ENCODE assay signal across 34 cellular contexts in genomic region chr1:113672491-113672890, GRCh38.
"Had no signal": no experiment of that assay in that cellular context is flagged by ENCODE, and none has a peak within 500 bp of the region (broad histone marks: within the 10 kb centered on the region; RNA-seq: fewer than 3 reads in every experiment).

No MANE protein-coding gene starts in this region.

- H3K27me3 ChIP-seq: adrenal gland, ascending aorta, body of pancreas, brain microvascular endothelial cell, breast epithelium, cardiac muscle cell had no signal

- FAIRE-seq: astrocyte, bronchial epithelial cell had no signal

- H3K4me1 ChIP-seq: ascending aorta, breast epithelium had no signal

- H3K4me3 ChIP-seq: adrenal gland, ascending aorta, body of pancreas, breast epithelium, cardiac muscle cell had no signal

- DNase-seq: activated effector memory CD4-positive, alpha-beta T cell treated with anti-CD3 and anti-CD28 coated beads, Interleukin-2, amount 50 U/mL, for 16 hours; activated effector memory CD4-positive, alpha-beta T cell treated with Interleukin-2 at 50 U/mL for 16 hours; activated gamma-delta T cell; activated gamma-delta T cell treated with Interleukin-2 at 50 U/mL for 16 hours; activated naive CD4-positive, alpha-beta T cell; activated naive CD4-positive, alpha-beta T cell treated with anti-CD3 and anti-CD28 coated beads for 36 hours; activated naive CD4-positive, alpha-beta T cell treated with anti-CD3 and anti-CD28 coated beads, Interleukin-2, amount 10 ng/mL, durations not matched to agents 7 days and 5 days; activated naive CD4-positive, alpha-beta T cell treated with anti-CD3 and anti-CD28 coated beads, Interleukin-2, amount 50 U/mL, for 16 hours; activated naive CD4-positive, alpha-beta T cell treated with Interleukin-2 at 50 U/mL for 16 hours; activated naive CD8-positive, alpha-beta T cell treated with anti-CD3 and anti-CD28 coated beads for 36 hours; activated naive CD8-positive, alpha-beta T cell treated with anti-CD3 and anti-CD28 coated beads, Interleukin-2, amount 10 ng/mL, durations not matched to agents 7 days and 5 days; activated naive CD8-positive, alpha-beta T cell treated with anti-CD3 and anti-CD28 coated beads, Interleukin-2, amount 50 U/mL, for 24 hours; activated T-cell treated with anti-CD3 and anti-CD28 coated beads, Interleukin-2, amount 50 U/mL, for 1 hour; activated T-cell treated with anti-CD3 and anti-CD28 coated beads, Interleukin-2, amount 50 U/mL, for 24 hours; activated T-cell treated with anti-CD3 and anti-CD28 coated beads, Interleukin-2, amount 50 U/mL, for 4 hours; activated T-cell treated with anti-CD3 and anti-CD28 coated beads, Interleukin-2, amount 50 U/mL, for 48 hours; activated T-cell treated with anti-CD3 and anti-CD28 coated beads, Interleukin-2, amount 50 U/mL, for 72 hours; adrenal gland; amniotic stem cell; amygdala; anterior cingulate cortex; aorta; body of pancreas; brain microvascular endothelial cell; caudate nucleus; central memory CD4-positive, alpha-beta T cell; cerebellar nuclear complex had no signal

- ATAC-seq: activated naive CD4-positive, alpha-beta T cell treated with anti-CD3 and anti-CD28 coated beads, Interleukin-2, amount 50 U/mL, for 72 hours; activated naive CD8-positive, alpha-beta T cell treated with anti-CD3 and anti-CD28 coated beads, Interleukin-2, amount 50 U/mL, for 24 hours; activated T-cell treated with anti-CD3 and anti-CD28 coated beads, Interleukin-2, amount 50 U/mL, for 4 hours; activated T-cell treated with anti-CD3 and anti-CD28 coated beads, Interleukin-2, amount 50 U/mL, for 72 hours; activated T-helper 17 cell treated with anti-CD3 and anti-CD28 coated beads, Interleukin-2, amount 50 U/mL, for 72 hours; body of pancreas had no signal

- H3K27ac ChIP-seq: adrenal gland, ascending aorta, body of pancreas, brain microvascular endothelial cell, breast epithelium, cardiac muscle cell had no signal

- H3K9me3 ChIP-seq: adrenal gland, ascending aorta, body of pancreas, breast epithelium had no signal

- H3K36me3 ChIP-seq: adrenal gland, brain microvascular endothelial cell, breast epithelium had no signal
